In the genomic region with DNA sequence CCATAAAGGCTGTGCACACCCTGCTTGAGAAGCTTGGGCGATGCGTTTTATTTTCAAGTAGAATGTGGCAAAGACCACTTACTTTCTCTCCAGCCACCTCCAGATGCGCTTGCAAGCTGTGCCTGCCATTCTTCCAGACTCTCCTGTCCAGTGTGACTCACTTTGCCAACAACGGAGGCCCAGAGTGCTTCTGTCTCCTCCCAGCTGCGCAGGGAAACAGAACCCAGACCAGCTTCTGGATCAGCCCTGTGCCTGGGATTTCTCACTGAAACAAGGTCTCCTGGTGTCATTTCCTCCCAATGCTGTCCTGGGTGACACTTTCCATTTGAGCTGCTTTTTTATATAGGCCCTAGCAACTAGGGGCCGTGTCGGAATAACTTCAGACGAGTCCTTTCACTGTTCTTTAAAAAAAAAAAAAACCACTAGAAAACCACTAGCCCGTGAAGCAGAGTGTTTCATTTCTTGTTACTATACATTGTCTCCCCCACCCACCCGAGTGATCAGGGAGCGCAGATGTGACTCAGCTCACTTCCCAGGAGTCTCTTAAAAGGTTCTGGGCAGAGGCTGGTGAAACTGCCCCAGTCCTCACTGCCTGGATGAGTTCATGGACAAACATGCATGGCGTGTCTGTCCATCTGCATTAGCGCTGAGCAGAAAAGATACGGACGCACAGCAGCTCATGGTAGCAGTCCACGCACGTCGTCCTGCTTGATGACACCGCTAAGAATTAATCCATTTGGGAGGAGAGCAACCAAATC, we compare ENCODE assay signal across 8 cellular contexts. TPM values are rescaled to one million over a fixed set of nuclear protein-coding genes. Genes with fewer than 3 reads are reported as not detected.
DNase-seq lines count a peak whose midpoint lies in the region; ATAC-seq and TF ChIP-seq lines count a peak whose summit lies in the region.

No MANE protein-coding gene starts in this region.

- no peak overlapping the region for H3K27ac ChIP-seq in lower lobe of right lung

- intact Hi-C loops in lower lobe of right lung (cut with DNase I): no loop called here

- peaks cover 9% of the 10 kb centered on the region for H3K36me3 ChIP-seq in lower lobe of right lung

- DNase-seq in Daoy (ENCODE audit: low read depth): peak; percentile 82
- peak; percentile 5 for DNase-seq in lower lobe of right lung
- no peak for DNase-seq in SKM-1 (lab: John Stamatoyannopoulos, UW; ENCODE audit: unreplicated experiment)
- no peak for DNase-seq in D341Med (ENCODE audit: low spot score)
- no peak for DNase-seq in T-helper 1 cell
- DNase-seq in stimulated activated CD4-positive, alpha-beta T cell treated with anti-CD3 and anti-CD28 coated beads, Interleukin-15, amount 100 ng/mL, for 24 hours: no peak

- no peaks in the 10 kb centered on the region for H3K9me3 ChIP-seq in lower lobe of right lung

- no peaks in the 10 kb centered on the region for H3K27me3 ChIP-seq in lower lobe of right lung (ENCODE audit: low read depth)

- H3K4me1 ChIP-seq in lower lobe of right lung: no peaks in the 10 kb centered on the region

- no peak for TF ChIP-seq CTCF in lower lobe of right lung (IDR thresholded peaks at IDR 0.05)

- H3K4me3 ChIP-seq in lower lobe of right lung: no peak overlapping the region

- ATAC-seq in GM21367 (IDR thresholded peaks at IDR 0.05; ENCODE audit: unreplicated experiment): peak; percentile 76
- ATAC-seq in HG03571 (IDR thresholded peaks at IDR 0.05; ENCODE audit: unreplicated experiment): peak; percentile 68
- no peak for ATAC-seq in lower lobe of right lung

RNA-seq across cellular contexts. Expression of a gene that starts 25.3 kb away (rescaled TPM):
- total RNA-seq in Daoy (2014; rRNA removed; shearing (Covaris generic)): 1,064 and 1,199 TPM in 2 replicates
- 1,065 TPM for total RNA-seq in lower lobe of right lung

Comparison
In these comparisons a context has a peak if more than half of its experiments do, and no peak if none do; other contexts are left out.
1. DNase-seq: peak in Daoy (single experiment) and lower lobe of right lung (single experiment); none in SKM-1 (single experiment), D341Med (single experiment), T-helper 1 cell (0 of 5) and stimulated activated CD4-positive, alpha-beta T cell treated with anti-CD3 and anti-CD28 coated beads, Interleukin-15, amount 100 ng/mL, for 24 hours (single experiment).
2. ATAC-seq: peak in GM21367 (single experiment) and HG03571 (single experiment); none in lower lobe of right lung (0 of 2).